In genomic region chrX:81377329-81377728, GRCh38 we compare ENCODE assay signal across 10 cellular contexts.
DNase-seq lines count a peak whose midpoint lies in the region; ATAC-seq and TF ChIP-seq lines count a peak whose summit lies in the region.
"Had no signal": no experiment of that assay in that cellular context is flagged by ENCODE, and none has a peak within 500 bp of the region (broad histone marks: within the 10 kb centered on the region; RNA-seq: fewer than 3 reads in every experiment).

No MANE protein-coding gene starts in this region.

- no peak overlapping the region for H3K27ac Mint-ChIP-seq in activated CD4-positive, alpha-beta memory T cell treated with anti-CD3 and anti-CD28 coated beads, Interleukin-2, amount 10 ng/mL, durations not matched to agents 7 days and 5 days
- H3K27ac Mint-ChIP-seq in activated CD4-positive, alpha-beta T cell treated with anti-CD3 and anti-CD28 coated beads for 36 hours: no peak overlapping the region

- no peaks in the 10 kb centered on the region for H3K9me3 ChIP-seq in Loucy (ENCODE audit: insufficient read depth, low read depth, low read length)
- no peaks in the 10 kb centered on the region for H3K9me3 ChIP-seq in parathyroid adenoma (ENCODE audit: control insufficient read depth, low read length)
- H3K9me3 ChIP-seq: mucosa of descending colon, SJCRH30 had no signal

- no peaks in the 10 kb centered on the region for H3K36me3 Mint-ChIP-seq in activated CD4-positive, alpha-beta memory T cell treated with anti-CD3 and anti-CD28 coated beads, Interleukin-2, amount 10 ng/mL, durations not matched to agents 7 days and 5 days (ENCODE audit: low read depth)
- no peaks in the 10 kb centered on the region for H3K36me3 Mint-ChIP-seq in activated CD4-positive, alpha-beta T cell treated with anti-CD3 and anti-CD28 coated beads for 36 hours (ENCODE audit: low read depth)

- H3K4me1 ChIP-seq in Loucy (ENCODE audit: insufficient read depth, low read length, poor library complexity, severe bottlenecking) (no peaks in the 10 kb centered on the region), parathyroid adenoma (no peaks in the 10 kb centered on the region)
- H3K4me1 ChIP-seq: SJCRH30 had no signal

- H3K27me3 Mint-ChIP-seq in activated CD4-positive, alpha-beta memory T cell treated with anti-CD3 and anti-CD28 coated beads, Interleukin-2, amount 10 ng/mL, durations not matched to agents 7 days and 5 days: peaks cover 3% of the 10 kb centered on the region
- peaks cover 4% of the 10 kb centered on the region for H3K27me3 Mint-ChIP-seq in activated CD4-positive, alpha-beta T cell treated with anti-CD3 and anti-CD28 coated beads for 36 hours

- POLR2A ChIA-PET in GM10248 (lab: Yijun Ruan, JAX): interaction anchor here (0.6 kb wide), 1 partner anchor 11 kb away, joined by 3 read pairs; no protein-coding TSS in a partner anchor
- POLR2A ChIA-PET in activated CD4-positive, alpha-beta memory T cell treated with anti-CD3 and anti-CD28 coated beads, Interleukin-2, amount 10 ng/mL, durations not matched to agents 7 days and 5 days (lab: Charles Lee): no interaction called here
- POLR2A ChIA-PET in activated CD4-positive, alpha-beta T cell treated with anti-CD3 and anti-CD28 coated beads for 36 hours (lab: Charles Lee): no interaction called here

- H3K4me3 ChIP-seq in Loucy (ENCODE audit: low read length, poor library complexity, severe bottlenecking) (no peak overlapping the region), dorsolateral prefrontal cortex (no peak overlapping the region), parathyroid adenoma (ENCODE audit: low read depth, low read length) (no peak overlapping the region)
- H3K4me3 ChIP-seq: mucosa of descending colon, SJCRH30 had no signal

- DNase-seq in GM10248 (ENCODE audit: extremely low spot score): peak; percentile 13
- no peak for DNase-seq in dorsolateral prefrontal cortex
- DNase-seq in nucleus accumbens (lab: John Stamatoyannopoulos, UW): no peak
- no peak for DNase-seq in activated CD4-positive, alpha-beta memory T cell treated with anti-CD3 and anti-CD28 coated beads, Interleukin-2, amount 10 ng/mL, durations not matched to agents 7 days and 5 days
- no peak for DNase-seq in activated CD4-positive, alpha-beta T cell treated with anti-CD3 and anti-CD28 coated beads for 36 hours
- DNase-seq in anterior cingulate cortex (lab: John Stamatoyannopoulos, UW): no peak

- no peak overlapping the region for H3K27ac ChIP-seq in dorsolateral prefrontal cortex
- no peak overlapping the region for H3K27ac ChIP-seq in parathyroid adenoma
- H3K27ac ChIP-seq: SJCRH30 had no signal

- TF ChIP-seq CTCF in GM10248 (IDR thresholded peaks at IDR 0.05; ENCODE audit: control extremely low read depth, extremely low read depth, low read depth, missing control alignments) (peak; percentile 47), Loucy (conservative IDR thresholded peaks at IDR 0.05; ENCODE audit: low read length) (peak; percentile 61), dorsolateral prefrontal cortex (IDR thresholded peaks at IDR 0.05 in 54 of 56, conservative IDR thresholded peaks at IDR 0.05 in 2 of 56; ENCODE audit: low read depth in 1 of 56, partially characterized antibody in 56 of 56) (peak; percentile 30 to 74 (median 58)), parathyroid adenoma (IDR thresholded peaks at IDR 0.05) (peak; percentile 32)

- H3K79me2 ChIP-seq in Loucy (ENCODE audit: insufficient read depth, low read length) (no peaks in the 10 kb centered on the region), parathyroid adenoma (no peaks in the 10 kb centered on the region)

- no peak for ATAC-seq in activated CD4-positive, alpha-beta T cell treated with anti-CD3 and anti-CD28 coated beads for 36 hours
- ATAC-seq: mucosa of descending colon had no signal

- no peaks in the 10 kb centered on the region for H4K20me1 ChIP-seq in Loucy (ENCODE audit: insufficient read depth, low read length, poor library complexity, severe bottlenecking)

- H3K36me3 ChIP-seq in Loucy (ENCODE audit: insufficient read depth, low read length) (no peaks in the 10 kb centered on the region), parathyroid adenoma (ENCODE audit: control insufficient read depth, insufficient read depth, low read length) (no peaks in the 10 kb centered on the region)
- H3K36me3 ChIP-seq: SJCRH30 had no signal

- H3K9me2 ChIP-seq in Loucy (replicated peaks; ENCODE audit: low read depth, low read length): no peaks in the 10 kb centered on the region

- intact Hi-C loops in dorsolateral prefrontal cortex (cut with DNase I): loop anchor here in 1 of 2 donors (10.0 kb wide), 1 partner anchor 203 kb away; no protein-coding TSS in a partner anchor
- intact Hi-C loops in activated CD4-positive, alpha-beta T cell treated with anti-CD3 and anti-CD28 coated beads for 36 hours (cut with DNase I, micrococcal nuclease): loop anchor here (1.0 to 2.0 kb wide), 4 partner anchors 203 to 501 kb away; no protein-coding TSS in a partner anchor

- no peak overlapping the region for H2AFZ ChIP-seq in Loucy (ENCODE audit: low read length)
- no peak overlapping the region for H2AFZ ChIP-seq in parathyroid adenoma

- H3K27me3 ChIP-seq in Loucy (ENCODE audit: insufficient read depth, low read length, poor library complexity, severe bottlenecking) (no peaks in the 10 kb centered on the region), dorsolateral prefrontal cortex (peaks cover 0 to 39% (median 4%) of the 10 kb centered on the region in 45 donors), parathyroid adenoma (ENCODE audit: control insufficient read depth, insufficient read depth, low read length) (no peaks in the 10 kb centered on the region)
- H3K27me3 ChIP-seq: SJCRH30 had no signal

- H3K4me1 Mint-ChIP-seq in activated CD4-positive, alpha-beta memory T cell treated with anti-CD3 and anti-CD28 coated beads, Interleukin-2, amount 10 ng/mL, durations not matched to agents 7 days and 5 days: no peaks in the 10 kb centered on the region
- no peaks in the 10 kb centered on the region for H3K4me1 Mint-ChIP-seq in activated CD4-positive, alpha-beta T cell treated with anti-CD3 and anti-CD28 coated beads for 36 hours

- no peak overlapping the region for H3K4me3 Mint-ChIP-seq in activated CD4-positive, alpha-beta memory T cell treated with anti-CD3 and anti-CD28 coated beads, Interleukin-2, amount 10 ng/mL, durations not matched to agents 7 days and 5 days
- no peak overlapping the region for H3K4me3 Mint-ChIP-seq in activated CD4-positive, alpha-beta T cell treated with anti-CD3 and anti-CD28 coated beads for 36 hours

- H3K4me2 ChIP-seq in Loucy (ENCODE audit: low read depth, low read length, poor library complexity, severe bottlenecking) (no peak overlapping the region), parathyroid adenoma (ENCODE audit: low read length) (no peak overlapping the region)

- no peak overlapping the region for H3K9ac ChIP-seq in Loucy (ENCODE audit: low read depth, low read length, poor library complexity, severe bottlenecking)
- no peak overlapping the region for H3K9ac ChIP-seq in parathyroid adenoma

- CTCF ChIA-PET in GM10248 (lab: Yijun Ruan, JAX): interaction anchor here (0.9 to 2.1 kb wide), 6 partner anchors 10 to 204 kb away, joined by 3 to 9 read pairs (median 5); no protein-coding TSS in a partner anchor
- CTCF ChIA-PET in activated CD4-positive, alpha-beta memory T cell treated with anti-CD3 and anti-CD28 coated beads, Interleukin-2, amount 10 ng/mL, durations not matched to agents 7 days and 5 days (lab: Charles Lee): interaction anchor here (1.0 to 1.5 kb wide), 4 partner anchors 12 to 204 kb away, joined by 3 to 5 read pairs (median 4); no protein-coding TSS in a partner anchor
- CTCF ChIA-PET in activated CD4-positive, alpha-beta T cell treated with anti-CD3 and anti-CD28 coated beads for 36 hours (lab: Charles Lee): interaction anchor here (0.5 to 1.7 kb wide), 7 partner anchors 9 to 620 kb away, joined by 3 to 7 read pairs (median 3); partner anchors contain the start of gene SH3BGRL

- no peaks in the 10 kb centered on the region for H3F3A ChIP-seq in Loucy (ENCODE audit: low read depth)

- H3K9me3 Mint-ChIP-seq in activated CD4-positive, alpha-beta memory T cell treated with anti-CD3 and anti-CD28 coated beads, Interleukin-2, amount 10 ng/mL, durations not matched to agents 7 days and 5 days: no peaks in the 10 kb centered on the region
- H3K9me3 Mint-ChIP-seq in activated CD4-positive, alpha-beta T cell treated with anti-CD3 and anti-CD28 coated beads for 36 hours (ENCODE audit: low read depth): no peaks in the 10 kb centered on the region
